35 cellular contexts compared by ENCODE assay signal in the genomic region with DNA sequence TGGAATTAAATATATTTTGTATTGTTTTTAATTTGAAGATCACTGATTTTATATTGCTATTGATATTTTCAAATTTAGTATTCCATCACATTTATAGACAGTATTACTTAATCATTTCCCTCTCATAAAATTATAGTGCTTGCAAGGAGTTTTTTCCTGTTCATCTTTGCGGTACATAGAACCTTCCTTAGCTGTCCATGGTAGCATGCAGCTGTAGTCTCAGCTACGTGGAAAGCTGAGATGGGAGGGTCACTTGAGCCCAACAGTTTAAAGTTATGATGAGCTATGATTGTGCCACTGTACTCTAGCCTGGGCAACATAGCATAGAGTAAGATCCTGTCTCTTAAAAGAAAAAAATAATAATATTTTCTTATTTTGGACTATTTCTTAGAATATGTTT.
"Had no signal": no experiment of that assay in that cellular context is flagged by ENCODE, and none has a peak within 500 bp of the region (broad histone marks: within the 10 kb centered on the region; RNA-seq: fewer than 3 reads in every experiment).

No MANE protein-coding gene starts in this region.

- H3K36me3 ChIP-seq: brain microvascular endothelial cell, neutrophil, pancreas, prostate gland had no signal

- H3K27me3 Mint-ChIP-seq: activated naive CD4-positive, alpha-beta T cell treated with anti-CD3 and anti-CD28 coated beads, Interleukin-2, amount 10 ng/mL, durations not matched to agents 7 days and 5 days; stimulated activated naive B cell treated with anti-CD40 and anti-IgM and Interleukin-4, amounts not matched to agents 10 μg/mL and 1 μg/mL and 100 μg/mL, for 72 hours had no signal

- DNase-seq: activated CD4-positive, alpha-beta T cell treated with anti-CD3 and anti-CD28 coated beads for 48 hours; activated CD4-positive, alpha-beta T cell treated with anti-CD3 and anti-CD28 coated beads, Interleukin-2, amount 50 U/mL, for 48 hours; activated CD8-positive, alpha-beta memory T cell treated with anti-CD3 and anti-CD28 coated beads, Interleukin-2, amount 50 U/mL, for 4 hours; activated effector memory CD4-positive, alpha-beta T cell treated with anti-CD3 and anti-CD28 coated beads, Interleukin-2, amount 50 U/mL, for 16 hours; activated naive CD4-positive, alpha-beta T cell treated with anti-CD3 and anti-CD28 coated beads, Interleukin-2, amount 10 ng/mL, durations not matched to agents 7 days and 5 days; activated T-cell treated with anti-CD3 and anti-CD28 coated beads, Interleukin-2, amount 50 U/mL, for 1 hour; amniotic stem cell; brain microvascular endothelial cell; dorsolateral prefrontal cortex; effector memory CD4-positive, alpha-beta T cell; hippocampal formation; left cardiac atrium; left ventricle myocardium superior; mucosa of descending colon; nephron progenitor cell; stimulated activated CD4-positive, alpha-beta T cell treated with anti-CD3 and anti-CD28 coated beads, Interleukin-1b, Interleukin-23, amount 100 ng/mL, for 48 hours; stimulated activated CD4-positive, alpha-beta T cell treated with anti-CD3 and anti-CD28 coated beads, Interleukin-4, amount 100 ng/mL, for 4 hours; stimulated activated CD8-positive, alpha-beta memory T cell treated with anti-CD3 and anti-CD28 coated beads, Interleukin-4, amount 100 ng/mL, for 48 hours; stimulated activated naive B cell treated with anti-CD40 and anti-IgM and Interleukin-4, amounts not matched to agents 10 μg/mL and 1 μg/mL and 100 μg/mL, for 72 hours; stomach; T-helper 9 cell; WERI-Rb-1 had no signal

- H3K4me3 ChIP-seq: coronary artery, dorsolateral prefrontal cortex, gastroesophageal sphincter, mucosa of descending colon, pancreas, prostate gland, smooth muscle cell, stomach, suprapubic skin, tibial nerve had no signal

- FAIRE-seq: astrocyte, keratinocyte, pancreas, TTC549 had no signal

- H3K27ac ChIP-seq: brain microvascular endothelial cell, coronary artery, neutrophil, pancreas, prostate gland, suprapubic skin, tibial nerve had no signal

- H3K9me3 ChIP-seq: gastroesophageal sphincter, mucosa of descending colon, neutrophil, pancreas, prostate gland, stomach, suprapubic skin, tibial nerve had no signal

- H3K4me3 Mint-ChIP-seq: nephron progenitor cell had no signal

- H3K27me3 ChIP-seq: brain microvascular endothelial cell, dorsolateral prefrontal cortex, gastroesophageal sphincter, neutrophil, pancreas, stomach, suprapubic skin, tibial nerve had no signal

- H3K9me3 Mint-ChIP-seq: activated naive CD4-positive, alpha-beta T cell treated with anti-CD3 and anti-CD28 coated beads, Interleukin-2, amount 10 ng/mL, durations not matched to agents 7 days and 5 days; activated T-helper 1 cell treated with anti-CD3 and anti-CD28 coated beads, Interleukin-12 subunit alpha, Interleukin-12 subunit beta, Interleukin-2, Interleukin-4 antibody, amounts not matched to agents 30 ng/mL and 10 ng/mL and 1 ng/mL, durations not matched to agents 14 hours and 24 hours and 36 hours; nephron progenitor cell had no signal

- H3K4me1 ChIP-seq: pancreas, prostate gland had no signal

- ATAC-seq: activated CD4-positive, CD25-positive, alpha-beta regulatory T cell treated with anti-CD3 and anti-CD28 coated beads, Interleukin-2, amount 50 U/mL, for 24 hours; gastroesophageal sphincter; left cardiac atrium; left ventricle myocardium superior; mucosa of descending colon; pancreas had no signal
